ENCODE assay signal across 20 cellular contexts in genomic region chr2:112712465-112712864, GRCh38. TPM values are rescaled to one million over a fixed set of nuclear protein-coding genes. Genes with fewer than 3 reads are reported as not detected.
DNase-seq lines count a peak whose midpoint lies in the region; ATAC-seq, FAIRE-seq and TF ChIP-seq lines count a peak whose summit lies in the region.
"Had no signal": no experiment of that assay in that cellular context is flagged by ENCODE, and none has a peak within 500 bp of the region (broad histone marks: within the 10 kb centered on the region; RNA-seq: fewer than 3 reads in every experiment).

No MANE protein-coding gene starts in this region.

- peaks cover 0 to 5% (median 0%) of the 10 kb centered on the region in 11 experiments; a peak in 6 of 22 replicates for H3K9me3 ChIP-seq in BLaER1 treated with 17β-estradiol and CSF1 and Interleukin-3, amounts not matched to agents 10 nM and 100 nM (replicated peaks in 1 of 11)
- no peaks in the 10 kb centered on the region for H3K9me3 ChIP-seq in GM12878 (replicated peaks; ENCODE audit: control insufficient read depth, insufficient read depth, low read length)
- H3K9me3 ChIP-seq: SJCRH30 had no signal

- TF ChIP-seq EP300 in GM12878 (IDR thresholded peaks at IDR 0.05; ENCODE audit: borderline replicate concordance in 1 of 2, control insufficient read depth in 1 of 2, low read depth in 2 of 2, low read length in 2 of 2), result no peak

- RAD21 ChIA-PET in GM12878 (lab: Charles Lee; ENCODE audit: unreplicated experiment), result interaction anchor here (1.1 to 3.4 kb wide), 6 partner anchors 13 to 86 kb away, joined by 3 to 20 read pairs (median 6); no protein-coding TSS in a partner anchor

- no peak for TF ChIP-seq RAD21 in GM12878 (IDR thresholded peaks at IDR 0.05; ENCODE audit: insufficient read depth, low read depth, low read length)

- ATAC-seq in GM12878 (no peak), left colon (no peak), GM19397 (IDR thresholded peaks at IDR 0.05; ENCODE audit: unreplicated experiment) (no peak)

- in situ Hi-C loops in GM12878 (cut with MboI), result no loop called here

- no peak for TF ChIP-seq POLR2A in GM12878 (IDR thresholded peaks at IDR 0.05; ENCODE audit: low read depth, low read length)

- H3K4me2 ChIP-seq in BLaER1 treated with 17β-estradiol and CSF1 and Interleukin-3, amounts not matched to agents 10 nM and 100 nM, result peak overlapping the region; percentile 42 to 92 (median 63)
- H3K4me2 ChIP-seq in GM12878 (ENCODE audit: control insufficient read depth, insufficient read depth), result no peak overlapping the region

- CTCF ChIA-PET in GM12878 (lab: Yijun Ruan, JAX), result interaction anchor here (0.9 to 3.1 kb wide), 6 partner anchors 12 to 113 kb away, joined by 4 to 27 read pairs (median 6); partner anchors contain the start of gene SLC20A1

- intact Hi-C loops in GM12878 (cut with micrococcal nuclease; ENCODE audit: unreplicated experiment) (no loop called here), left colon (cut with DNase I, micrococcal nuclease) (no loop called here)

- H3K4me1 ChIP-seq in BLaER1 treated with 17β-estradiol and CSF1 and Interleukin-3, amounts not matched to agents 10 nM and 100 nM, result peaks cover 43 to 63% (median 50%) of the 10 kb centered on the region in 10 experiments
- H3K4me1 ChIP-seq in GM12878 (ENCODE audit: control insufficient read depth, insufficient read depth, low read length), result peaks cover 26% of the 10 kb centered on the region
- H3K4me1 ChIP-seq: SJCRH30 had no signal

- H3K4me3 ChIP-seq in BLaER1 treated with 17β-estradiol and CSF1 and Interleukin-3, amounts not matched to agents 10 nM and 100 nM, result no peak overlapping the region
- H3K4me3 ChIP-seq in H7 (ENCODE audit: insufficient read depth, low read depth, low read length) (no peak overlapping the region), GM12878 (no peak overlapping the region)
- H3K4me3 ChIP-seq: SJCRH30 had no signal

- no peak overlapping the region; the same call in 1 of the 2 replicates for H2AFZ ChIP-seq in GM12878 (ENCODE audit: control insufficient read depth, low read depth, low read length)

- no peaks in the 10 kb centered on the region for H3K27me3 ChIP-seq in BLaER1 treated with 17β-estradiol and CSF1 and Interleukin-3, amounts not matched to agents 10 nM and 100 nM
- H3K27me3 ChIP-seq in H7 (ENCODE audit: control insufficient read depth, insufficient read depth, low read length) (no peaks in the 10 kb centered on the region), GM12878 (replicated peaks in 1 of 2; ENCODE audit: control insufficient read depth in 2 of 2, insufficient read depth in 2 of 2, low read length in 1 of 2) (no peaks in the 10 kb centered on the region)
- H3K27me3 ChIP-seq: SJCRH30 had no signal

- WGBS in GM12878 (ENCODE audit: insufficient coverage, insufficient replicate concordance, low lambda C conversion rate, missing lambda C conversion rate), result 12% methylated on average over 3 of the region's 3 CpGs

- POLR2A ChIA-PET in GM12878 (lab: Charles Lee), result interaction anchor here (0.5 to 2.4 kb wide), 5 partner anchors 9 to 68 kb away, joined by 3 to 9 read pairs (median 3); no protein-coding TSS in a partner anchor

- SMC1A ChIA-PET in GM12878 (lab: Charles Lee; ENCODE audit: uncharacterized antibody, unreplicated experiment), result interaction anchor here (2.3 to 3.4 kb wide), 2 partner anchors 13 to 21 kb away, joined by 11 to 19 read pairs; no protein-coding TSS in a partner anchor

- H3K27ac ChIP-seq in BLaER1 treated with 17β-estradiol and CSF1 and Interleukin-3, amounts not matched to agents 10 nM and 100 nM, result peak overlapping the region in 4 of 11 experiments; percentile 12 to 53 (median 28); a peak in 5 of 22 replicates
- no peak overlapping the region for H3K27ac ChIP-seq in GM12878 (ENCODE audit: control insufficient read depth, insufficient read depth)
- H3K27ac ChIP-seq: RWPE1, SJCRH30 had no signal

- H3K9ac ChIP-seq in BLaER1 treated with 17β-estradiol and CSF1 and Interleukin-3, amounts not matched to agents 10 nM and 100 nM, result no peak overlapping the region; a peak in 1 of 22 replicates
- no peak overlapping the region for H3K9ac ChIP-seq in GM12878 (ENCODE audit: control insufficient read depth, insufficient read depth, low read length)

- FAIRE-seq in GM12878 (lab: Jason Lieb, UNC), result no peak

- no peaks in the 10 kb centered on the region for H4K20me1 ChIP-seq in BLaER1 treated with 17β-estradiol and CSF1 and Interleukin-3, amounts not matched to agents 10 nM and 100 nM
- no peaks in the 10 kb centered on the region for H4K20me1 ChIP-seq in GM12878 (ENCODE audit: control insufficient read depth, insufficient read depth)

- BruUV-seq in GM12878 (replicated peaks; lab: Mats Ljungman, UMichigan), result no TSS peak

- H3K79me2 ChIP-seq in GM12878 (ENCODE audit: control insufficient read depth, insufficient read depth, low read length), result no peaks in the 10 kb centered on the region

- no peak for TF ChIP-seq CTCF in GM12878 (IDR thresholded peaks at IDR 0.05 in 2 of 3, conservative IDR thresholded peaks at IDR 0.05 in 1 of 3; ENCODE audit: control insufficient read depth in 2 of 3, extremely low read depth in 1 of 3, insufficient read depth in 1 of 3, low read depth in 3 of 3, low read length in 3 of 3)

- H3K36me3 ChIP-seq in BLaER1 treated with 17β-estradiol and CSF1 and Interleukin-3, amounts not matched to agents 10 nM and 100 nM, result no peaks in the 10 kb centered on the region
- no peaks in the 10 kb centered on the region for H3K36me3 ChIP-seq in H7 (replicated peaks; ENCODE audit: control insufficient read depth, insufficient read depth, low read length)
- no peaks in the 10 kb centered on the region; a peak in 1 of 4 replicates for H3K36me3 ChIP-seq in GM12878 (ENCODE audit: control insufficient read depth in 2 of 2, insufficient read depth in 2 of 2, low read length in 1 of 2)
- H3K36me3 ChIP-seq: SJCRH30 had no signal

- peak; percentile 10 for DNase-seq in H7
- DNase-seq in GM12878 (ENCODE audit: low read depth, low spot score), result no peak
- DNase-seq in stimulated activated CD8-positive, alpha-beta memory T cell treated with anti-CD3 and anti-CD28 coated beads, Interleukin-4, amount 100 ng/mL, for 48 hours, result peak; percentile 24
- no peak for DNase-seq in left colon
- no peak for DNase-seq in NCI-H774 (lab: John Stamatoyannopoulos, UW)
- DNase-seq: ACHN; H9; NCI-H1436; NCI-H2029 treated with DMSO at 0.1 percent for 48 hours; NCI-H2227 treated with DMSO at 0.1 percent for 48 hours; NCI-H524 treated with DMSO at 0.1 percent for 48 hours; NK-92 treated with Interleukin-12 subunit alpha and Interleukin-12 subunit beta, amount 100 ng/mL, for 24 hours; OCI-M1; SJCRH30 had no signal

TF ChIP-seq in GM12878, 131 proteins besides CTCF, POLR2A, EP300 and RAD21:
- TF ChIP-seq IKZF2 (IDR thresholded peaks at IDR 0.05), result no peak
- TF ChIP-seq MEF2B (IDR thresholded peaks at IDR 0.05; ENCODE audit: partially characterized antibody, poor library complexity, severe bottlenecking), result peak; percentile 77
- TF ChIP-seq IRF4 (IDR thresholded peaks at IDR 0.05; ENCODE audit: low read depth, low read length), result no peak
- TF ChIP-seq MAX (IDR thresholded peaks at IDR 0.05; ENCODE audit: low read depth, low read length), result no peak
- no peak for TF ChIP-seq TAF1 (IDR thresholded peaks at IDR 0.05; ENCODE audit: borderline replicate concordance, low read depth, low read length)

RNA-seq across cellular contexts. Expression of gene NT5DC4, which starts 8.4 kb away (rescaled TPM):
- total RNA-seq in H7 (2014; rRNA removed; shearing (Covaris generic)), result not detected in 2 replicates
- 2.0 and 2.3 TPM in 2 replicates for total RNA-seq in GM12878 (2013; cell fraction: nucleolus; rRNA removed)
- total RNA-seq in GM12878 (2014; rRNA removed), result 0.34 and 0.38 TPM in 2 replicates
- total RNA-seq in GM12878 (2014; rRNA removed; fragmentation: Illumina TruSeq; extraction: Trizol), result 0.18 TPM in 1 of 2 replicates, not detected in the other
- 0.85 TPM in 1 of 2 replicates, not detected in the other for total RNA-seq in GM12878 (2021)
- polyA plus RNA-seq in GM12878 (2011; ENCODE audit: low read depth), result 0.21 TPM
- 1.6 and 2.7 TPM in 2 replicates for polyA plus RNA-seq in GM12878 (2011; rRNA removed)
- 0.13 and 0.17 TPM in 2 replicates for polyA plus RNA-seq in GM12878 (2011; cell fraction: cytosol; rRNA removed)
- polyA plus RNA-seq in GM12878 (2011; cell fraction: nucleus; rRNA removed), result 1.3 and 1.4 TPM in 2 replicates
- polyA plus RNA-seq in GM12878 (2012), result 6.4 and 12.9 TPM in 2 replicates
- 0.04 and 0.10 TPM in 2 replicates for polyA plus RNA-seq in GM12878 (2014; fragmentation: Illumina TruSeq; extraction: Trizol)
- 1 to 10 TPM in 1 of 2 experiments, under 1 TPM in 1; 0.31 to 2.6 TPM for polyA plus RNA-seq in GM12878 (2014; fragmentation: Nextera tagmentation; extraction: Ambion mirVana)
- 0.15 and 0.51 TPM in 2 replicates for polyA plus RNA-seq in GM12878 (2014; rRNA removed)
- polyA plus RNA-seq in GM12878 (2016; fragmentation: Nextera tagmentation; extraction: Ambion mirVana), result under 1 TPM; 0.11 to 0.13 TPM
- polyA minus RNA-seq in GM12878 (2011; rRNA and poly(A)+ RNA removed), result 0.29 and 1.1 TPM in 2 replicates
- 5.4 TPM in 1 of 2 replicates, not detected in the other for polyA minus RNA-seq in GM12878 (2011; cell fraction: cytosol; rRNA and poly(A)+ RNA removed)
- 0.73 TPM in 1 of 2 replicates, not detected in the other for polyA minus RNA-seq in GM12878 (2011; cell fraction: nucleus; rRNA and poly(A)+ RNA removed)
- not detected for total RNA-seq in left colon
- total RNA-seq: Daoy, H9, LHCN-M2, SJCRH30 had no signal
- polyA plus RNA-seq: BJ had no signal

RNA-seq across cellular contexts. Expression of gene CKAP2L, which starts 51.9 kb away (rescaled TPM):
- total RNA-seq in H7 (2014; rRNA removed; shearing (Covaris generic)), result 14.9 and 24.8 TPM in 2 replicates
- 21.8 and 25.7 TPM in 2 replicates for total RNA-seq in GM12878 (2013; cell fraction: nucleolus; rRNA removed)
- total RNA-seq in GM12878 (2014; rRNA removed) (18.1 and 21.1 TPM in 2 replicates), GM12878 (2014; rRNA removed; fragmentation: Illumina TruSeq; extraction: Trizol) (18.2 and 19.0 TPM in 2 replicates), GM12878 (2021) (20.7 and 23.7 TPM in 2 replicates), left colon (1 to 10 TPM; 1.4 to 4.7 TPM)
- polyA plus RNA-seq in GM12878 (2011; ENCODE audit: low read depth), result 6.5 TPM
- polyA plus RNA-seq in GM12878 (2011; rRNA removed) (14.9 and 20.8 TPM in 2 replicates), GM12878 (2014; fragmentation: Illumina TruSeq; extraction: Trizol) (30.6 and 38.3 TPM in 2 replicates), GM12878 (2014; fragmentation: Nextera tagmentation; extraction: Ambion mirVana) (10 to 100 TPM; 10.5 to 19.7 TPM), GM12878 (2014; rRNA removed) (13.7 and 14.5 TPM in 2 replicates), GM12878 (2016; fragmentation: Nextera tagmentation; extraction: Ambion mirVana) (10 to 100 TPM; 27.4 to 37.4 TPM)
- 5.2 and 5.7 TPM in 2 replicates for polyA plus RNA-seq in GM12878 (2011; cell fraction: cytosol; rRNA removed)
- polyA plus RNA-seq in GM12878 (2011; cell fraction: nucleus; rRNA removed), result 5.7 and 6.7 TPM in 2 replicates
- polyA plus RNA-seq in GM12878 (2012), result 7.9 and 8.2 TPM in 2 replicates
- 10.6 and 14.6 TPM in 2 replicates for polyA minus RNA-seq in GM12878 (2011; rRNA and poly(A)+ RNA removed)
- polyA minus RNA-seq in GM12878 (2011; cell fraction: cytosol; rRNA and poly(A)+ RNA removed), result 4.5 and 7.5 TPM in 2 replicates
- 14.0 and 18.1 TPM in 2 replicates for polyA minus RNA-seq in GM12878 (2011; cell fraction: nucleus; rRNA and poly(A)+ RNA removed)

Comparison
In these comparisons a context has a peak if more than half of its experiments do, and no peak if none do; other contexts are left out.
1. DNase-seq: peak in H7 (single experiment) and stimulated activated CD8-positive, alpha-beta memory T cell treated with anti-CD3 and anti-CD28 coated beads, Interleukin-4, amount 100 ng/mL, for 48 hours (single experiment); none in GM12878 (single experiment), left colon (0 of 2) and NCI-H774 (single experiment).